1 cellular context compared by ENCODE assay signal in genomic region chr12:116277393-116278258, GRCh38.
TF ChIP-seq lines count a peak whose summit lies in the region.

TSS of gene MED13L (minus strand) at chr12:116277693. CDS start at chr12:116277131, 562 bp downstream.

TF ChIP-seq in WTC11, 78 proteins besides CTCF, POLR2A, EP300 and RAD21 (continued from another document):
- TF ChIP-seq ZNF512 (CRISPR knock-in tag; IDR thresholded peaks at IDR 0.05; ENCODE audit: borderline replicate concordance), result no peak
TF ChIP-seq in WTC11: peak in this region for 6.
